Comparison of ENCODE assay signal across 8 cellular contexts in genomic region chr12:124720687-124721500, GRCh38.
A peak's percentile ranks its signal among the peaks of the same experiment; 100 is the strongest.
DNase-seq lines count a peak whose midpoint lies in the region; ATAC-seq and TF ChIP-seq lines count a peak whose summit lies in the region.

No MANE protein-coding gene starts in this region.

- H3K36me3 ChIP-seq in mammary epithelial cell (ENCODE audit: insufficient read depth, low read length) (no peaks in the 10 kb centered on the region), mesodermal cell (ENCODE audit: control insufficient read depth, insufficient read depth, low read length) (no peaks in the 10 kb centered on the region)

- no peaks in the 10 kb centered on the region for H3K27me3 Mint-ChIP-seq in T-helper 17 cell

- CTCF ChIA-PET in mammary epithelial cell (lab: Charles Lee; ENCODE audit: low non-redundant PET): no interaction called here

- no peaks in the 10 kb centered on the region for H3K27me3 ChIP-seq in mammary epithelial cell (ENCODE audit: insufficient read depth, low read length)

- ATAC-seq in T-helper 17 cell: no peak
- ATAC-seq in GM18505 (IDR thresholded peaks at IDR 0.05; ENCODE audit: unreplicated experiment): no peak
- ATAC-seq in HG02610 (IDR thresholded peaks at IDR 0.05; ENCODE audit: unreplicated experiment): no peak

- H3K4me3 Mint-ChIP-seq in T-helper 17 cell: no peak overlapping the region

- dilution Hi-C loops in mammary epithelial cell (cut with HindIII; ENCODE audit: low sequenced_read_pairs): no loop called here

- no peaks in the 10 kb centered on the region for H3K4me1 Mint-ChIP-seq in T-helper 17 cell

- TF ChIP-seq CTCF in mammary epithelial cell (conservative IDR thresholded peaks at IDR 0.05 in 1 of 2, IDR thresholded peaks at IDR 0.05 in 1 of 2; ENCODE audit: extremely low read depth in 1 of 2, insufficient read depth in 1 of 2, low read depth in 1 of 2, low read length in 2 of 2): no peak

- peak overlapping the region; percentile 29 for H2AFZ ChIP-seq in mammary epithelial cell (ENCODE audit: low read depth, low read length)

- no peak overlapping the region for H3K27ac Mint-ChIP-seq in T-helper 17 cell

- peak overlapping the region; percentile 22 for H3K4me2 ChIP-seq in mammary epithelial cell (ENCODE audit: insufficient read depth, low read depth, low read length)

- H3K4me1 ChIP-seq in mammary epithelial cell (ENCODE audit: insufficient read depth, low read length): peaks cover 9% of the 10 kb centered on the region
- H3K4me1 ChIP-seq in mesodermal cell (ENCODE audit: control insufficient read depth, insufficient read depth, low read length, poor library complexity, severe bottlenecking): no peaks in the 10 kb centered on the region

- H3K9me3 ChIP-seq in mammary epithelial cell (replicated peaks; ENCODE audit: insufficient read depth, low read length): no peaks in the 10 kb centered on the region
- H3K9me3 ChIP-seq in mesodermal cell (ENCODE audit: control insufficient read depth, low read length): no peaks in the 10 kb centered on the region
- H3K9me3 ChIP-seq in T-helper 17 cell (ENCODE audit: control insufficient read depth, low read length, poor library complexity, severe bottlenecking): no peaks in the 10 kb centered on the region

- H3K36me3 Mint-ChIP-seq in T-helper 17 cell (ENCODE audit: low read depth): no peaks in the 10 kb centered on the region

- in situ Hi-C loops in mammary epithelial cell (cut with MboI; ENCODE audit: low sequenced_read_pairs in 2 of 2): no loop called here

- DNase-seq in DMS 273 (lab: John Stamatoyannopoulos, UW; ENCODE audit: unreplicated experiment) (peak; percentile 82), NCI-H2081 treated with DMSO at 0.1 percent for 48 hours (lab: John Stamatoyannopoulos, UW) (peak; percentile 87), mammary epithelial cell (no peak), T-helper 17 cell (no peak)
- no peak for DNase-seq in activated CD4-positive, CD25-positive, alpha-beta regulatory T cell (lab: John Stamatoyannopoulos, UW)

- no peaks in the 10 kb centered on the region for H3K79me2 ChIP-seq in mammary epithelial cell (ENCODE audit: insufficient read depth, low read length)

- H3K27ac ChIP-seq in mammary epithelial cell (ENCODE audit: insufficient read depth, low read depth, low read length) (no peak overlapping the region), mesodermal cell (ENCODE audit: low read depth, low read length, severe bottlenecking) (peak overlapping the region; percentile 6)

- H3K9ac ChIP-seq in mammary epithelial cell (ENCODE audit: insufficient read depth, low read length): no peak overlapping the region

- H4K20me1 ChIP-seq in mammary epithelial cell (ENCODE audit: insufficient read depth, low read length): no peaks in the 10 kb centered on the region

- TF ChIP-seq POLR2A in GM18505 (IDR thresholded peaks at IDR 0.05; ENCODE audit: borderline replicate concordance, extremely low read depth, insufficient read depth, insufficient read length): no peak

- no TSS peak for BruUV-seq in mammary epithelial cell (replicated peaks; lab: Mats Ljungman, UMichigan)

- WGBS in mammary epithelial cell (ENCODE audit: low coverage, missing lambda C conversion rate): 50% methylated on average over 16 of the region's 16 CpGs
- WGBS in mesodermal cell (ENCODE audit: insufficient coverage in 2 of 2), 2 experiments: 88 to 92% methylated on average over 14 to 16 of the region's 16 CpGs

- intact Hi-C loops in mammary epithelial cell (cut with micrococcal nuclease): no loop called here

- H3K4me3 ChIP-seq in mammary epithelial cell (replicated peaks in 1 of 3; ENCODE audit: insufficient read depth in 1 of 3, low read depth in 2 of 3, low read length in 3 of 3) (no peak overlapping the region), mesodermal cell (ENCODE audit: extremely low read depth, insufficient read depth, low read length, poor library complexity, severe bottlenecking) (no peak overlapping the region)

Comparison
In these comparisons a context has a peak if more than half of its experiments do, and no peak if none do; other contexts are left out.
1. DNase-seq: peak in DMS 273 (single experiment) and NCI-H2081 treated with DMSO at 0.1 percent for 48 hours (single experiment); none in mammary epithelial cell (single experiment), T-helper 17 cell (0 of 3) and activated CD4-positive, CD25-positive, alpha-beta regulatory T cell (0 of 4).